In genomic region chr3:87987952-87988351, GRCh38 we compare ENCODE assay signal across 23 cellular contexts.
DNase-seq lines count a peak whose midpoint lies in the region; ATAC-seq, FAIRE-seq and TF ChIP-seq lines count a peak whose summit lies in the region.
"Had no signal": no experiment of that assay in that cellular context is flagged by ENCODE, and none has a peak within 500 bp of the region (broad histone marks: within the 10 kb centered on the region; RNA-seq: fewer than 3 reads in every experiment).

No MANE protein-coding gene starts in this region.

- in situ Hi-C loops in K562 (cut with MboI): no loop called here

- H3K4me3 ChIP-seq in K562 (no peak overlapping the region), lower lobe of right lung (no peak overlapping the region)
- H3K4me3 ChIP-seq: gastroesophageal sphincter, mucosa of descending colon had no signal

- peak; percentile 68 for FAIRE-seq in K562 (lab: Jason Lieb, UNC)
- FAIRE-seq: GM12891 had no signal

- H3K36me3 ChIP-seq in K562 (ENCODE audit: control insufficient read depth, insufficient read depth, low read length) (peaks cover 6% of the 10 kb centered on the region; the same call in 1 of the 3 replicates), lower lobe of right lung (no peaks in the 10 kb centered on the region)
- H3K36me3 ChIP-seq: gastroesophageal sphincter had no signal

- no peaks in the 10 kb centered on the region for H3K79me2 ChIP-seq in K562 (ENCODE audit: control insufficient read depth, insufficient read depth, low read length)

- intact Hi-C loops in K562 (cut with micrococcal nuclease): no loop called here
- intact Hi-C loops in lower lobe of right lung (cut with DNase I): no loop called here

- H4K20me1 ChIP-seq in K562 (replicated peaks; ENCODE audit: control insufficient read depth, insufficient read depth, low read length): no peaks in the 10 kb centered on the region

- no peak overlapping the region for H3K27ac ChIP-seq in K562 (ENCODE audit: extremely low read depth, low read depth, low read length)
- no peak overlapping the region for H3K27ac ChIP-seq in lower lobe of right lung
- H3K27ac ChIP-seq: gastroesophageal sphincter had no signal

- no peak for TF ChIP-seq EP300 in K562 (IDR thresholded peaks at IDR 0.05; ENCODE audit: low read length)

- no peaks in the 10 kb centered on the region for H3K9me1 ChIP-seq in K562 (ENCODE audit: control insufficient read depth, insufficient read depth, low read length)

- no peaks in the 10 kb centered on the region for H3K27me3 ChIP-seq in K562 (ENCODE audit: control insufficient read depth in 2 of 2, insufficient read depth in 2 of 2, low read length in 2 of 2)
- no peaks in the 10 kb centered on the region for H3K27me3 ChIP-seq in lower lobe of right lung (ENCODE audit: low read depth)
- H3K27me3 ChIP-seq: gastroesophageal sphincter had no signal

- TF ChIP-seq POLR2A in K562 (conservative IDR thresholded peaks at IDR 0.05): no peak

- WGBS in K562 (ENCODE audit: insufficient coverage, low coverage, missing lambda C conversion rate): 11% methylated on average over 1 of the region's 2 CpGs

- H3K9me3 ChIP-seq in K562 (replicated peaks; ENCODE audit: control insufficient read depth, insufficient read depth, low read depth, low read length) (no peaks in the 10 kb centered on the region), lower lobe of right lung (no peaks in the 10 kb centered on the region)
- H3K9me3 ChIP-seq: gastroesophageal sphincter, mucosa of descending colon had no signal

- no peak for TF ChIP-seq RAD21 in K562 (CRISPR knock-in tag; conservative IDR thresholded peaks at IDR 0.05 in 1 of 2, IDR thresholded peaks at IDR 0.05 in 1 of 2)

- peaks cover 0 to 3% of the 10 kb centered on the region in 2 experiments; a peak in 1 of 5 replicates for H3K4me1 ChIP-seq in K562 (replicated peaks in 1 of 2; ENCODE audit: control insufficient read depth in 2 of 2, insufficient read depth in 2 of 2, low read length in 2 of 2)
- H3K4me1 ChIP-seq in lower lobe of right lung: no peaks in the 10 kb centered on the region
- H3K4me1 ChIP-seq: gastroesophageal sphincter had no signal

- CTCF ChIA-PET in K562 (lab: Yijun Ruan, JAX; ENCODE audit: low intra/inter-chr PET ratio): no interaction called here

- H3K4me2 ChIP-seq in K562 (ENCODE audit: insufficient read depth, low read length): no peak overlapping the region

- no TSS peak for BruUV-seq in K562 (replicated peaks; lab: Mats Ljungman, UMichigan)

- TF ChIP-seq CTCF in K562 (IDR thresholded peaks at IDR 0.05 in 2 of 3, conservative IDR thresholded peaks at IDR 0.05 in 1 of 3; ENCODE audit: insufficient read depth in 2 of 3, low read depth in 1 of 3, low read length in 3 of 3) (no peak), lower lobe of right lung (IDR thresholded peaks at IDR 0.05) (no peak)

- DNase-seq in EL (peak; percentile 7), M059J (ENCODE audit: low read depth) (peak; percentile 3), K562 (ENCODE audit: extremely low read depth in 1 of 4, low spot score in 3 of 4) (peak in 2 of 4 experiments; percentile 32 to 64), iPS-NIHi7 (ENCODE audit: extremely low spot score) (peak; percentile 56), dermis blood vessel endothelial cell (no peak), GOT3 (lab: John Stamatoyannopoulos, UW) (no peak), inferior parietal cortex (ENCODE audit: extremely low spot score) (no peak), lower lobe of right lung (no peak)
- DNase-seq: activated CD4-positive, alpha-beta memory T cell treated with anti-CD3 and anti-CD28 coated beads for 36 hours; activated gamma-delta T cell; caudate nucleus; CD4-positive, CD25-positive, alpha-beta regulatory T cell; left ventricle myocardium superior; MM.1S; mucosa of descending colon; NCI-H146; NCI-H2227 treated with DMSO at 0.1 percent for 48 hours; NK-92 treated with Interleukin-12 subunit alpha and Interleukin-12 subunit beta, amount 100 ng/mL, for 24 hours; stimulated activated CD4-positive, alpha-beta T cell treated with anti-CD3 and anti-CD28 coated beads, Interleukin-1b, Interleukin-23, amount 100 ng/mL, for 48 hours; stimulated activated naive CD4-positive, alpha-beta T cell; T-helper 2 cell had no signal

- H2AFZ ChIP-seq in K562 (ENCODE audit: low read depth, low read length): no peak overlapping the region

- H3K9ac ChIP-seq in K562 (ENCODE audit: insufficient read depth in 1 of 2, low read depth in 2 of 2, low read length in 2 of 2): no peak overlapping the region

- POLR2A ChIA-PET in K562 (lab: Yijun Ruan, JAX): no interaction called here

- ATAC-seq in K562 (peak; percentile 82), lower lobe of right lung (no peak)
- ATAC-seq: gastroesophageal sphincter, left ventricle myocardium superior, mucosa of descending colon had no signal

TF ChIP-seq in K562, 482 proteins besides CTCF, POLR2A, EP300 and RAD21 (continues in another document):
- no peak for TF ChIP-seq SNIP1 (IDR thresholded peaks at IDR 0.05; ENCODE audit: low read depth)
- TF ChIP-seq ZNF589 (CRISPR knock-in tag; IDR thresholded peaks at IDR 0.05; ENCODE audit: low read depth): no peak
- peak; percentile 71 for TF ChIP-seq C11orf30 (IDR thresholded peaks at IDR 0.05; ENCODE audit: low read depth)
- TF ChIP-seq MAFF (IDR thresholded peaks at IDR 0.05; ENCODE audit: low read length): peak; percentile 58; the same call in 1 of the 2 replicates
- TF ChIP-seq ZFP1 (CRISPR knock-in tag; IDR thresholded peaks at IDR 0.05): no peak
- no peak for TF ChIP-seq PTRF (tag; IDR thresholded peaks at IDR 0.05)
- TF ChIP-seq, protein P1, sequence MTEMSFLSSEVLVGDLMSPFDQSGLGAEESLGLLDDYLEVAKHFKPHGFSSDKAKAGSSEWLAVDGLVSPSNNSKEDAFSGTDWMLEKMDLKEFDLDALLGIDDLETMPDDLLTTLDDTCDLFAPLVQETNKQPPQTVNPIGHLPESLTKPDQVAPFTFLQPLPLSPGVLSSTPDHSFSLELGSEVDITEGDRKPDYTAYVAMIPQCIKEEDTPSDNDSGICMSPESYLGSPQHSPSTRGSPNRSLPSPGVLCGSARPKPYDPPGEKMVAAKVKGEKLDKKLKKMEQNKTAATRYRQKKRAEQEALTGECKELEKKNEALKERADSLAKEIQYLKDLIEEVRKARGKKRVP (CRISPR knock-in tag; IDR thresholded peaks at IDR 0.05): no peak
- TF ChIP-seq HDAC8 (tag; IDR thresholded peaks at IDR 0.05): no peak
- TF ChIP-seq HNRNPL (IDR thresholded peaks at IDR 0.05; ENCODE audit: low read depth, low read length): no peak
- TF ChIP-seq PHF21A (IDR thresholded peaks at IDR 0.05; ENCODE audit: borderline replicate concordance, low read depth): no peak
- TF ChIP-seq SP2 (IDR thresholded peaks at IDR 0.05; ENCODE audit: extremely low read depth, low read depth, low read length, poor library complexity, severe bottlenecking): no peak
- no peak for TF ChIP-seq ZNF175 (CRISPR knock-in tag; IDR thresholded peaks at IDR 0.05; ENCODE audit: low read depth)
- TF ChIP-seq PCBP2 (IDR thresholded peaks at IDR 0.05; ENCODE audit: low read depth, low read length, poor library complexity, severe bottlenecking): no peak
- no peak for TF ChIP-seq ZKSCAN1 (IDR thresholded peaks at IDR 0.05; ENCODE audit: low read depth, low read length)
- TF ChIP-seq, protein P2, sequence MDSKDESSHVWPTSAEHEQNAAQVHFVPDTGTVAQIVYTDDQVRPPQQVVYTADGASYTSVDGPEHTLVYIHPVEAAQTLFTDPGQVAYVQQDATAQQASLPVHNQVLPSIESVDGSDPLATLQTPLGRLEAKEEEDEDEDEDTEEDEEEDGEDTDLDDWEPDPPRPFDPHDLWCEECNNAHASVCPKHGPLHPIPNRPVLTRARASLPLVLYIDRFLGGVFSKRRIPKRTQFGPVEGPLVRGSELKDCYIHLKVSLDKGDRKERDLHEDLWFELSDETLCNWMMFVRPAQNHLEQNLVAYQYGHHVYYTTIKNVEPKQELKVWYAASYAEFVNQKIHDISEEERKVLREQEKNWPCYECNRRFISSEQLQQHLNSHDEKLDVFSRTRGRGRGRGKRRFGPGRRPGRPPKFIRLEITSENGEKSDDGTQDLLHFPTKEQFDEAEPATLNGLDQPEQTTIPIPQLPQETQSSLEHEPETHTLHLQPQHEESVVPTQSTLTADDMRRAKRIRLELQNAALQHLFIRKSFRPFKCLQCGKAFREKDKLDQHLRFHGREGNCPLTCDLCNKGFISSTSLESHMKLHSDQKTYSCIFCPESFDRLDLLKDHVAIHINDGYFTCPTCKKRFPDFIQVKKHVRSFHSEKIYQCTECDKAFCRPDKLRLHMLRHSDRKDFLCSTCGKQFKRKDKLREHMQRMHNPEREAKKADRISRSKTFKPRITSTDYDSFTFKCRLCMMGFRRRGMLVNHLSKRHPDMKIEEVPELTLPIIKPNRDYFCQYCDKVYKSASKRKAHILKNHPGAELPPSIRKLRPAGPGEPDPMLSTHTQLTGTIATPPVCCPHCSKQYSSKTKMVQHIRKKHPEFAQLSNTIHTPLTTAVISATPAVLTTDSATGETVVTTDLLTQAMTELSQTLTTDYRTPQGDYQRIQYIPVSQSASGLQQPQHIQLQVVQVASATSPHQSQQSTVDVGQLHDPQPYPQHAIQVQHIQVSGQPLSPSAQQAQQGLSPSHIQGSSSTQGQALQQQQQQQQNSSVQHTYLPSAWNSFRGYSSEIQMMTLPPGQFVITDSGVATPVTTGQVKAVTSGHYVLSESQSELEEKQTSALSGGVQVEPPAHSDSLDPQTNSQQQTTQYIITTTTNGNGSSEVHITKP (IDR thresholded peaks at IDR 0.05; ENCODE audit: partially characterized antibody): no peak
- TF ChIP-seq, protein P3, sequence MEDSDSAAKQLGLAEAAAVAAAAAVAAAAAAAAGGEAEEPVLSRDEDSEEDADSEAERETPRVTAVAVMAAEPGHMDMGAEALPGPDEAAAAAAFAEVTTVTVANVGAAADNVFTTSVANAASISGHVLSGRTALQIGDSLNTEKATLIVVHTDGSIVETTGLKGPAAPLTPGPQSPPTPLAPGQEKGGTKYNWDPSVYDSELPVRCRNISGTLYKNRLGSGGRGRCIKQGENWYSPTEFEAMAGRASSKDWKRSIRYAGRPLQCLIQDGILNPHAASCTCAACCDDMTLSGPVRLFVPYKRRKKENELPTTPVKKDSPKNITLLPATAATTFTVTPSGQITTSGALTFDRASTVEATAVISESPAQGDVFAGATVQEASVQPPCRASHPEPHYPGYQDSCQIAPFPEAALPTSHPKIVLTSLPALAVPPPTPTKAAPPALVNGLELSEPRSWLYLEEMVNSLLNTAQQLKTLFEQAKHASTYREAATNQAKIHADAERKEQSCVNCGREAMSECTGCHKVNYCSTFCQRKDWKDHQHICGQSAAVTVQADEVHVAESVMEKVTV (CRISPR knock-in tag; IDR thresholded peaks at IDR 0.05): no peak
- TF ChIP-seq TEAD2 (tag; IDR thresholded peaks at IDR 0.05): no peak
- no peak for TF ChIP-seq EHMT2 (IDR thresholded peaks at IDR 0.05)

Comparison
In these comparisons a context has a peak if more than half of its experiments do, and no peak if none do; other contexts are left out.
1. DNase-seq: peak in EL (single experiment), M059J (single experiment) and iPS-NIHi7 (single experiment); none in dermis blood vessel endothelial cell (single experiment), GOT3 (single experiment), inferior parietal cortex (single experiment) and lower lobe of right lung (single experiment).